ENCODE assay signal across 8 cellular contexts in genomic region chr2:219362524-219363164, GRCh38. TPM values are rescaled to one million over a fixed set of nuclear protein-coding genes. Genes with fewer than 3 reads are reported as not detected.
DNase-seq lines count a peak whose midpoint lies in the region; ATAC-seq and TF ChIP-seq lines count a peak whose summit lies in the region.

No MANE protein-coding gene starts in this region.

- H3K56ac ChIP-seq in IMR-90 (ENCODE audit: extremely low read depth, insufficient read depth, low read length), result no peak overlapping the region

- H4K20me1 ChIP-seq in IMR-90 (ENCODE audit: insufficient read depth, low read length), result peaks cover 4% of the 10 kb centered on the region; the same call in 1 of the 2 replicates

- H3K9me1 ChIP-seq in IMR-90 (ENCODE audit: insufficient read depth, low read length), result peaks cover 8% of the 10 kb centered on the region

- H3K27me3 ChIP-seq in IMR-90 (ENCODE audit: control insufficient read depth, insufficient read depth, low read length) (peaks cover 29% of the 10 kb centered on the region), adipocyte (replicated peaks; ENCODE audit: control insufficient read depth, insufficient read depth, low read length) (peaks cover 9% of the 10 kb centered on the region), right lobe of liver (peaks cover 0 to under 1% of the 10 kb centered on the region in 2 donors)

- TF ChIP-seq POLR2A in IMR-90 (IDR thresholded peaks at IDR 0.05; ENCODE audit: low read depth, low read length) (no peak), right lobe of liver (IDR thresholded peaks at IDR 0.05) (no peak)

- H2BK15ac ChIP-seq in IMR-90 (ENCODE audit: low read depth, low read length), result no peak overlapping the region; the same call in 2 of the 3 replicates

- H4K5ac ChIP-seq in IMR-90 (ENCODE audit: low read depth, low read length), result no peak overlapping the region

- H3K18ac ChIP-seq in IMR-90 (ENCODE audit: low read depth, low read length), result no peak overlapping the region

- in situ Hi-C loops in IMR-90 (cut with MboI; ENCODE audit: low sequenced_read_pairs), result no loop called here

- H4K8ac ChIP-seq in IMR-90 (ENCODE audit: low read depth in 2 of 2, low read length in 2 of 2), result peak overlapping the region in 1 of 2 experiments; percentile 64; a peak in 1 of 4 replicates

- H3K23ac ChIP-seq in IMR-90 (ENCODE audit: low read depth, low read length), result no peak overlapping the region

- H2AK9ac ChIP-seq in IMR-90 (replicated peaks; ENCODE audit: low read depth, low read length, poor library complexity), result no peak overlapping the region

- no peak overlapping the region for H4K91ac ChIP-seq in IMR-90 (ENCODE audit: insufficient read depth, low read depth, low read length)

- H3K36me3 Mint-ChIP-seq in effector memory CD8-positive, alpha-beta T cell (ENCODE audit: insufficient read depth), result peaks cover 4% of the 10 kb centered on the region

- H3K4ac ChIP-seq in IMR-90 (ENCODE audit: low read depth, low read length), result peak overlapping the region; percentile 69

- H3K79me1 ChIP-seq in IMR-90 (ENCODE audit: low read depth in 1 of 2, low read length in 2 of 2), result no peaks in the 10 kb centered on the region

- H3K27me3 Mint-ChIP-seq in effector memory CD8-positive, alpha-beta T cell, result peaks cover 13 to 25% of the 10 kb centered on the region in 2 donors

- peak overlapping the region; percentile 76; the same call in 1 of the 2 replicates for H2BK20ac ChIP-seq in IMR-90 (ENCODE audit: low read depth, low read length)

- H3K4me3 ChIP-seq in IMR-90 (ENCODE audit: insufficient read depth, low read depth, low read length) (no peak overlapping the region), adipocyte (ENCODE audit: low read length) (no peak overlapping the region), right lobe of liver (no peak overlapping the region)

- CTCF ChIA-PET in IMR-90 (lab: Yijun Ruan, JAX), result interaction anchor here (0.6 kb wide), 1 partner anchor 22 kb away, joined by 3 read pairs; no protein-coding TSS in a partner anchor

- no peak overlapping the region for H3K27ac Mint-ChIP-seq in effector memory CD8-positive, alpha-beta T cell

- peaks cover 0 to 3% of the 10 kb centered on the region in 2 donors for H3K4me1 Mint-ChIP-seq in effector memory CD8-positive, alpha-beta T cell (ENCODE audit: low read depth in 2 of 2)

- dilution Hi-C loops in IMR-90 (cut with HindIII; ENCODE audit: low sequenced_read_pairs, unreplicated experiment), result no loop called here

- DNase-seq in GM03348 (ENCODE audit: low spot score) (peak; percentile 88), IMR-90 (peak; percentile 99), adipocyte (ENCODE audit: low read depth) (peak; percentile 94), right lobe of liver (no peak)
- no peak for DNase-seq in effector memory CD8-positive, alpha-beta T cell
- DNase-seq in stimulated activated CD8-positive, alpha-beta memory T cell treated with anti-CD3 and anti-CD28 coated beads, Interleukin-4, amount 100 ng/mL, for 48 hours, result no peak

- no peaks in the 10 kb centered on the region for H3K9me3 Mint-ChIP-seq in effector memory CD8-positive, alpha-beta T cell

- H3K4me1 ChIP-seq in IMR-90 (ENCODE audit: control insufficient read depth, insufficient read depth, low read length) (peaks cover 11% of the 10 kb centered on the region), adipocyte (ENCODE audit: control insufficient read depth, insufficient read depth, low read length) (peaks cover 24% of the 10 kb centered on the region), right lobe of liver (peaks cover 0 to 5% (median 0%) of the 10 kb centered on the region in 4 donors)

- no peaks in the 10 kb centered on the region for H3K9me3 ChIP-seq in IMR-90 (ENCODE audit: control insufficient read depth, insufficient read depth, low read length)
- no peaks in the 10 kb centered on the region for H3K9me3 ChIP-seq in adipocyte (ENCODE audit: control insufficient read depth, low read length)
- H3K9me3 ChIP-seq in right lobe of liver, result no peaks in the 10 kb centered on the region

- H3K14ac ChIP-seq in IMR-90 (replicated peaks; ENCODE audit: low read depth, low read length), result no peak overlapping the region

- H2BK5ac ChIP-seq in IMR-90 (ENCODE audit: low read depth, low read length, poor library complexity, severe bottlenecking), result peak overlapping the region; percentile 82

- H3K36me3 ChIP-seq in IMR-90 (ENCODE audit: control insufficient read depth, insufficient read depth, low read length), result no peaks in the 10 kb centered on the region
- no peaks in the 10 kb centered on the region for H3K36me3 ChIP-seq in adipocyte (ENCODE audit: control insufficient read depth, insufficient read depth, low read length, severe bottlenecking)
- H3K36me3 ChIP-seq in right lobe of liver, result no peaks in the 10 kb centered on the region

- H2AK5ac ChIP-seq in IMR-90 (ENCODE audit: low read depth, low read length), result peak overlapping the region; percentile 48; the same call in 1 of the 2 replicates

- BruUV-seq in IMR-90 (replicated peaks; lab: Mats Ljungman, UMichigan), result no TSS peak

- POLR2A ChIA-PET in IMR-90 (lab: Charles Lee; ENCODE audit: unreplicated experiment), result no interaction called here

- peak overlapping the region; percentile 48 for H2BK120ac ChIP-seq in IMR-90 (ENCODE audit: low read depth, low read length)

- no peak for TF ChIP-seq CTCF in IMR-90 (conservative IDR thresholded peaks at IDR 0.05; ENCODE audit: low read depth, low read length)
- TF ChIP-seq CTCF in right lobe of liver (IDR thresholded peaks at IDR 0.05), result no peak

- ATAC-seq in GM21737 (IDR thresholded peaks at IDR 0.05; ENCODE audit: unreplicated experiment), result peak; percentile 68
- peak; percentile 95 for ATAC-seq in IMR-90 (ENCODE audit: low read depth)
- peak; percentile 20 to 55 (median 40) for ATAC-seq in right lobe of liver
- ATAC-seq in effector memory CD8-positive, alpha-beta T cell (replicated peaks), result no peak
- ATAC-seq in GM18520 (IDR thresholded peaks at IDR 0.05; ENCODE audit: unreplicated experiment), result no peak

- H2AFZ ChIP-seq in IMR-90 (replicated peaks; ENCODE audit: low read length, poor library complexity), result peak overlapping the region; percentile 4

- H3K27ac ChIP-seq in IMR-90 (ENCODE audit: insufficient read depth, low read length) (peak overlapping the region; percentile 67; the same call in 1 of the 2 replicates), right lobe of liver (no peak overlapping the region)

- no peak overlapping the region for H3K4me2 ChIP-seq in IMR-90 (ENCODE audit: low read depth, low read length)

- 22% methylated on average over 1 of the region's 3 CpGs; no CpG with 5 or more reads in 1 of the 2 experiments for WGBS in IMR-90 (ENCODE audit: extremely low coverage in 2 of 2, insufficient read length in 1 of 2), 2 experiments
- 62% methylated on average over 3 of the region's 3 CpGs for WGBS in right lobe of liver (ENCODE audit: insufficient coverage, low coverage, low lambda C conversion rate, missing lambda C conversion rate)

- no peak overlapping the region for H3K4me3 Mint-ChIP-seq in effector memory CD8-positive, alpha-beta T cell

- no peak overlapping the region for H3K9ac ChIP-seq in IMR-90 (ENCODE audit: low read depth, low read length)
- no peak overlapping the region for H3K9ac ChIP-seq in adipocyte (ENCODE audit: low read length)

- no peak for TF ChIP-seq RAD21 in IMR-90 (IDR thresholded peaks at IDR 0.05; ENCODE audit: low read length)

- intact Hi-C loops in IMR-90 (cut with micrococcal nuclease), result no loop called here
- intact Hi-C loops in right lobe of liver (cut with DNase I), result no loop called here

TF ChIP-seq in IMR-90, 13 proteins besides CTCF, POLR2A, EP300 and RAD21 (continues in another document):
- TF ChIP-seq MAFK (IDR thresholded peaks at IDR 0.05; ENCODE audit: low read depth, low read length) (peak; percentile 12; the same call in 1 of the 2 replicates), MAZ (IDR thresholded peaks at IDR 0.05; ENCODE audit: borderline replicate concordance, low read depth, low read length) (peak; percentile 20; the same call in 1 of the 2 replicates), RCOR1 (IDR thresholded peaks at IDR 0.05; ENCODE audit: insufficient replicate concordance, low read length) (peak; percentile 81), RFX5 (IDR thresholded peaks at IDR 0.05; ENCODE audit: low read depth, low read length) (no peak), MXI1 (IDR thresholded peaks at IDR 0.05; ENCODE audit: borderline replicate concordance, low read depth, low read length) (0 out of 2 replicates have a peak, but pooled peaks have one; percentile 67), ELK1 (IDR thresholded peaks at IDR 0.05; ENCODE audit: borderline replicate concordance, low read depth, low read length) (no peak), NFE2L2 (IDR thresholded peaks at IDR 0.05; ENCODE audit: low read depth, low read length) (peak; percentile 63; the same call in 1 of the 2 replicates)

RNA-seq across cellular contexts. Expression of gene DNPEP, which starts 25.1 kb away (rescaled TPM):
- total RNA-seq in IMR-90 (2012; rRNA removed) (74.7 and 89.4 TPM in 2 replicates), right lobe of liver (10 to 100 TPM; 37.1 to 60.2 (median 47.0) TPM)
- 74.2 and 75.1 TPM in 2 replicates for polyA plus RNA-seq in IMR-90 (2012; rRNA removed)
- polyA plus RNA-seq in IMR-90 (2012; cell fraction: cytosol; rRNA removed), result 40.9 and 81.3 TPM in 2 replicates
- polyA plus RNA-seq in IMR-90 (2012; cell fraction: nucleus; rRNA removed; ENCODE audit: low replicate concordance), result 134 and 230 TPM in 2 replicates

RNA-seq across cellular contexts. Expression of gene RESP18, which starts 30.1 kb away (rescaled TPM):
- total RNA-seq in IMR-90 (2012; rRNA removed) (not detected in 2 replicates), right lobe of liver (not detected)
- not detected in 2 replicates for polyA plus RNA-seq in IMR-90 (2012; rRNA removed)
- polyA plus RNA-seq in IMR-90 (2012; cell fraction: cytosol; rRNA removed), result not detected in 2 replicates
- polyA plus RNA-seq in IMR-90 (2012; cell fraction: nucleus; rRNA removed; ENCODE audit: low replicate concordance), result not detected in 2 replicates

RNA-seq across cellular contexts. Expression of gene PTPRN, which starts 53.4 kb away (rescaled TPM):
- total RNA-seq in IMR-90 (2012; rRNA removed), result 4.4 and 5.2 TPM in 2 replicates
- 21.4 and 22.0 TPM in 2 replicates for polyA plus RNA-seq in IMR-90 (2012; rRNA removed)
- 16.3 and 28.2 TPM in 2 replicates for polyA plus RNA-seq in IMR-90 (2012; cell fraction: cytosol; rRNA removed)
- 20.4 and 43.0 TPM in 2 replicates for polyA plus RNA-seq in IMR-90 (2012; cell fraction: nucleus; rRNA removed; ENCODE audit: low replicate concordance)
- total RNA-seq in right lobe of liver, result under 1 TPM in 1 of 6 experiments, not detected in 5; 0.31 TPM

RNA-seq across cellular contexts. Expression of gene DES, which starts 55.5 kb away (rescaled TPM):
- 3.3 and 4.3 TPM in 2 replicates for total RNA-seq in IMR-90 (2012; rRNA removed)
- 4.0 and 4.9 TPM in 2 replicates for polyA plus RNA-seq in IMR-90 (2012; rRNA removed)
- polyA plus RNA-seq in IMR-90 (2012; cell fraction: cytosol; rRNA removed), result 3.4 and 4.1 TPM in 2 replicates
- polyA plus RNA-seq in IMR-90 (2012; cell fraction: nucleus; rRNA removed; ENCODE audit: low replicate concordance), result 3.2 TPM in 2 replicates
- total RNA-seq in right lobe of liver, result 10 to 100 TPM in 1 of 6 experiments, 1 to 10 TPM in 5; 1.2 to 25.6 (median 2.5) TPM

Comparison
In these comparisons a context has a peak if more than half of its experiments do, and no peak if none do; other contexts are left out.
1. DNase-seq: peak in GM03348 (single experiment), IMR-90 (single experiment) and adipocyte (single experiment); none in right lobe of liver (0 of 3), effector memory CD8-positive, alpha-beta T cell (0 of 3) and stimulated activated CD8-positive, alpha-beta memory T cell treated with anti-CD3 and anti-CD28 coated beads, Interleukin-4, amount 100 ng/mL, for 48 hours (single experiment).
2. ATAC-seq: peak in GM21737 (single experiment), IMR-90 (single experiment) and right lobe of liver (4 of 4); none in effector memory CD8-positive, alpha-beta T cell (single experiment) and GM18520 (single experiment).